In the genomic region with DNA sequence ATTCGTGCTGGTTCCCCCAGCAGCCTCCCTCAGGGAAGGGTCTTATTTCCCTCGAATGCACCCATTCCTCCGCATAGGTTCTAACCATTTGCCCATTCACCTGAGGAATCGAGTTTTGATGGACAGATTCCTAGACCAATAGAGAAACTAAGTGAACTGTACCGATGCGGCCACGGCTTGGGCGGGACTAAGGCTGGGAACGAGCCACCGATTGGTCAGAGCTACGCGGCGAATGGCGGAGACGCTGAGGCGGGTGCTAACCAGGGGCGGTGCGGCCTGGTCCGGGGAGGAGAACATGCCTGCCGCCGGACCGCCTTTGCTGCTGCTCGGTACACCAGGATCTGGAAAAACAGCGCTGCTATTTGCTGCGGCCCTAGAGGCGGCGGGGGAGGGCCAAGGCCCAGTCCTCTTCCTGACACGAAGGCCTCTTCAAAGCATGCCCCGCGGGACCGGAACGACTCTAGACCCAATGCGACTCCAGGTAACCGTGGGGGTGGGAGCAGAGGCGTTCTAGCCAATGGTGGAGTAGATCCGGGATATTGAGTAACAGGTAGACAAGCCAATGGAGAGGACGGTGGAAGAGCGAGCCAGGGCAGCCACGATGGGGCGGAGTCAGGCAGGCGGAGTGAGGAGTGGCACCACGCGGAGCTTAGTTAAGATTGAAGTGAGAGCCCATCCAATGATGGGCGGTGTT, we compare ENCODE assay signal across 8 cellular contexts. TPM values are rescaled to one million over a fixed set of nuclear protein-coding genes. Genes with fewer than 3 reads are reported as not detected.
DNase-seq lines count a peak whose midpoint lies in the region; ATAC-seq and TF ChIP-seq lines count a peak whose summit lies in the region.

A gene with protein sequence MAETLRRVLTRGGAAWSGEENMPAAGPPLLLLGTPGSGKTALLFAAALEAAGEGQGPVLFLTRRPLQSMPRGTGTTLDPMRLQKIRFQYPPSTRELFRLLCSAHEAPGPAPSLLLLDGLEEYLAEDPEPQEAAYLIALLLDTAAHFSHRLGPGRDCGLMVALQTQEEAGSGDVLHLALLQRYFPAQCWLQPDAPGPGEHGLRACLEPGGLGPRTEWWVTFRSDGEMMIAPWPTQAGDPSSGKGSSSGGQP (plus strand): TSS at position 218 of the 694 bp plus-strand sequence. CDS start 15 bp downstream, at position 233.

- no peak for TF ChIP-seq CTCF in CD4-positive, alpha-beta T cell (IDR thresholded peaks at IDR 0.05)
- TF ChIP-seq CTCF in lower leg skin (IDR thresholded peaks at IDR 0.05): no peak

- H3K36me3 Mint-ChIP-seq in CD4-positive, alpha-beta T cell (ENCODE audit: low read depth): peaks cover 13% of the 10 kb centered on the region
- H3K36me3 Mint-ChIP-seq in activated CD4-positive, alpha-beta memory T cell treated with anti-CD3 and anti-CD28 coated beads for 36 hours: peaks cover 27% of the 10 kb centered on the region

- CTCF ChIA-PET in CD4-positive, alpha-beta T cell (lab: Charles Lee): interaction anchor here (0.9 to 3.4 kb wide), 4 partner anchors 33 to 108 kb away, joined by 3 to 16 read pairs (median 12); partner anchors contain the start of genes ODAD3 and PRKCSH
- CTCF ChIA-PET in activated CD4-positive, alpha-beta memory T cell treated with anti-CD3 and anti-CD28 coated beads for 36 hours (lab: Charles Lee): interaction anchor here (0.6 to 4.9 kb wide), 8 partner anchors 9 to 1589 kb away, joined by 3 to 36 read pairs (median 7); partner anchors contain the start of genes CCDC159, EPOR, ODAD3 and PRKCSH

- no peaks in the 10 kb centered on the region for H3K36me3 ChIP-seq in ectodermal cell (ENCODE audit: control insufficient read depth, insufficient read depth, low read length)

- H3K4me1 ChIP-seq in ectodermal cell (ENCODE audit: control insufficient read depth, insufficient read depth, low read length): peaks cover 18% of the 10 kb centered on the region

- TF ChIP-seq POLR2A in lower leg skin (IDR thresholded peaks at IDR 0.05): no peak

- peak; percentile 93 to 98 (median 94) for DNase-seq in CD4-positive, alpha-beta T cell
- peak; percentile 98 for DNase-seq in NCI-H774 (lab: John Stamatoyannopoulos, UW)
- peak; percentile 99 for DNase-seq in activated CD4-positive, alpha-beta memory T cell treated with anti-CD3 and anti-CD28 coated beads for 36 hours
- peak; percentile 99 to 100 for DNase-seq in lower leg skin (ENCODE audit: low spot score in 2 of 2)
- DNase-seq in stimulated activated CD4-positive, alpha-beta T cell treated with anti-CD3 and anti-CD28 coated beads, Interleukin-4, amount 100 ng/mL, for 4 hours: peak; percentile 93 to 98

- H3K4me3 Mint-ChIP-seq in CD4-positive, alpha-beta T cell: no peak within 1 kb of the TSS
- no peak within 1 kb of the TSS for H3K4me3 Mint-ChIP-seq in activated CD4-positive, alpha-beta memory T cell treated with anti-CD3 and anti-CD28 coated beads for 36 hours

- 0% methylated on average over 44 of the region's 44 CpGs for WGBS in ectodermal cell, 2 experiments
- 0 to 1% methylated on average over 41 to 44 of the region's 44 CpGs for WGBS in lower leg skin, 2 donors

- no peak within 1 kb of the TSS for H3K27ac Mint-ChIP-seq in CD4-positive, alpha-beta T cell
- no peak within 1 kb of the TSS for H3K27ac Mint-ChIP-seq in activated CD4-positive, alpha-beta memory T cell treated with anti-CD3 and anti-CD28 coated beads for 36 hours

- no peaks in the 10 kb centered on the region for H3K27me3 ChIP-seq in CD4-positive, alpha-beta T cell (ENCODE audit: control insufficient read depth, insufficient read depth, low read length)
- H3K27me3 ChIP-seq in ectodermal cell (ENCODE audit: control insufficient read depth, insufficient read depth, low read length, poor library complexity, severe bottlenecking): no peaks in the 10 kb centered on the region

- peaks cover 21% of the 10 kb centered on the region for H3K4me1 Mint-ChIP-seq in CD4-positive, alpha-beta T cell (ENCODE audit: low read depth)
- H3K4me1 Mint-ChIP-seq in activated CD4-positive, alpha-beta memory T cell treated with anti-CD3 and anti-CD28 coated beads for 36 hours (ENCODE audit: low read depth): peaks cover 28% of the 10 kb centered on the region

- no peaks in the 10 kb centered on the region for H3K9me3 ChIP-seq in CD4-positive, alpha-beta T cell (ENCODE audit: control insufficient read depth, low read length)
- no peaks in the 10 kb centered on the region for H3K9me3 ChIP-seq in ectodermal cell (ENCODE audit: control insufficient read depth, low read length)

- POLR2A ChIA-PET in CD4-positive, alpha-beta T cell (lab: Charles Lee): interaction anchor here (0.5 to 2.7 kb wide), 32 partner anchors 9 to 1790 kb away, joined by 3 to 86 read pairs (median 4); partner anchors contain the start of genes CCDC159, ECSIT, ELOF1 and EPOR
- POLR2A ChIA-PET in activated CD4-positive, alpha-beta memory T cell treated with anti-CD3 and anti-CD28 coated beads for 36 hours (lab: Charles Lee): interaction anchor here (0.6 to 2.5 kb wide), 9 partner anchors 9 to 154 kb away, joined by 3 to 10 read pairs (median 4); partner anchors contain the start of genes CCDC159, ECSIT, EPOR and RAB3D

- H3K4me3 ChIP-seq in ectodermal cell (ENCODE audit: insufficient read depth, low read depth, low read length): peak within 1 kb of the TSS; percentile 76
- peak within 1 kb of the TSS; percentile 54 for H3K4me3 ChIP-seq in lower leg skin (ENCODE audit: low read depth, poor library complexity, severe bottlenecking)

- H3K27me3 Mint-ChIP-seq in CD4-positive, alpha-beta T cell: no peaks in the 10 kb centered on the region
- no peaks in the 10 kb centered on the region for H3K27me3 Mint-ChIP-seq in activated CD4-positive, alpha-beta memory T cell treated with anti-CD3 and anti-CD28 coated beads for 36 hours

- peak within 1 kb of the TSS; percentile 97 for H3K27ac ChIP-seq in CD4-positive, alpha-beta T cell (ENCODE audit: low read depth, low read length)
- H3K27ac ChIP-seq in ectodermal cell (ENCODE audit: insufficient read depth, low read depth, low read length, poor library complexity, severe bottlenecking): peak within 1 kb of the TSS; percentile 79

- intact Hi-C loops in CD4-positive, alpha-beta T cell (cut with DNase I, micrococcal nuclease): loop anchor here (1.0 to 10.0 kb wide), 5 partner anchors 28 to 502 kb away; partner anchors contain the start of genes ODAD3 (in 2 of the 2), PRKCSH (in 2 of the 2), CARM1 (in 1 of the 2) and CCDC159 (in 1 of the 2)
- intact Hi-C loops in activated CD4-positive, alpha-beta memory T cell treated with anti-CD3 and anti-CD28 coated beads for 36 hours (cut with micrococcal nuclease): loop anchor here (1.0 kb wide), 5 partner anchors 8 to 223 kb away; partner anchors contain the start of genes CCDC159, ODAD3, PRKCSH and TMEM205
- intact Hi-C loops in lower leg skin (cut with DNase I; ENCODE audit: low total_unique reads): no loop called here

- no peaks in the 10 kb centered on the region for H3K9me3 Mint-ChIP-seq in CD4-positive, alpha-beta T cell
- no peaks in the 10 kb centered on the region for H3K9me3 Mint-ChIP-seq in activated CD4-positive, alpha-beta memory T cell treated with anti-CD3 and anti-CD28 coated beads for 36 hours

- peak; percentile 87 for ATAC-seq in CD4-positive, alpha-beta T cell (ENCODE audit: poor library complexity)
- ATAC-seq in GM19452 (IDR thresholded peaks at IDR 0.05; ENCODE audit: unreplicated experiment): peak; percentile 83
- ATAC-seq in HG03571 (IDR thresholded peaks at IDR 0.05; ENCODE audit: unreplicated experiment): peak; percentile 83

RNA-seq across cellular contexts. Expression of the gene that starts here (rescaled TPM):
- 1 to 10 TPM; 2.6 to 2.7 TPM for total RNA-seq in CD4-positive, alpha-beta T cell
- total RNA-seq in activated CD4-positive, alpha-beta memory T cell treated with anti-CD3 and anti-CD28 coated beads for 36 hours: 1 to 10 TPM; 1.5 to 1.7 TPM
- 3.9 TPM for polyA plus RNA-seq in ectodermal cell (2013, experiment 1 of 4)
- 4.3 TPM for polyA plus RNA-seq in ectodermal cell (2013, experiment 2 of 4)
- polyA plus RNA-seq in ectodermal cell (2013, experiment 3 of 4): 2.7 TPM
- polyA plus RNA-seq in ectodermal cell (2013, experiment 4 of 4): 3.0 TPM
- 1 to 10 TPM; 2.1 to 3.3 (median 2.3) TPM for total RNA-seq in lower leg skin

Comparison
In these comparisons a context has a peak if more than half of its experiments do, and no peak if none do; other contexts are left out.
1. Peak in every context shown above with its lines: DNase-seq, ATAC-seq, H3K4me3 ChIP-seq and H3K27ac ChIP-seq.